ENCODE assay signal across 19 cellular contexts in the genomic region with DNA sequence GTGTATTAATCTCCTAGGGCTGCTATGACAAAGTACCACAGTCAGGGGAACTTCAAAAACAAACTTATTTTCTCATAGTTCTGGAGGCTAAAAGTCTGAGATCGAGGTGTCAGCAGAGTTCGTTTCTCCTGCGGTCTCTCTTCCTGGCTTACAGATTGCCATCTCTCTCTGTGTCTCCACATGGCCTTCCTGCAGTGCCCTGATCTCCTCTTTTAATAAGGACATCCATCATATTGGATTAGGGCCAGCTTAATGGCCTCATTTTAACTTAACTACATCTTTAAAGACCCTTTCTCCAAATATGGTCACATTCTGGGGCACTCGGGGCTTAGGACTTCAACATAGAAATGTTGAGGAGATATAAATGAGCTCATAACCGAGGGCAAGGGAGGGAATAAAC.
"Had no signal": no experiment of that assay in that cellular context is flagged by ENCODE, and none has a peak within 500 bp of the region (broad histone marks: within the 10 kb centered on the region; RNA-seq: fewer than 3 reads in every experiment).

No MANE protein-coding gene starts in this region.

- H3K9me3 ChIP-seq: gastroesophageal sphincter, left lung, psoas muscle had no signal

- H3K4me1 ChIP-seq: psoas muscle had no signal

- H3K4me3 ChIP-seq: gastroesophageal sphincter, left lung, psoas muscle had no signal

- H3K27ac Mint-ChIP-seq: activated CD4-positive, alpha-beta memory T cell treated with anti-CD3 and anti-CD28 coated beads, Interleukin-2, amount 10 ng/mL, durations not matched to agents 7 days and 5 days; activated naive CD4-positive, alpha-beta T cell treated with anti-CD3 and anti-CD28 coated beads, Interleukin-2, amount 50 U/mL, for 24 hours; natural killer cell treated with Interleukin-12 subunit alpha and Interleukin-12 subunit beta and Interleukin-15 and Interleukin-18, amount 100 ng/mL, for 72 hours; type B pancreatic cell had no signal

- H3K9me3 Mint-ChIP-seq: activated CD4-positive, alpha-beta memory T cell treated with anti-CD3 and anti-CD28 coated beads, Interleukin-2, amount 10 ng/mL, durations not matched to agents 7 days and 5 days; activated naive CD4-positive, alpha-beta T cell treated with anti-CD3 and anti-CD28 coated beads, Interleukin-2, amount 50 U/mL, for 24 hours; central memory CD8-positive, alpha-beta T cell; memory B cell; natural killer cell treated with Interleukin-12 subunit alpha and Interleukin-12 subunit beta and Interleukin-15 and Interleukin-18, amount 100 ng/mL, for 72 hours; type B pancreatic cell had no signal

- H3K27me3 Mint-ChIP-seq: activated CD4-positive, alpha-beta memory T cell treated with anti-CD3 and anti-CD28 coated beads, Interleukin-2, amount 10 ng/mL, durations not matched to agents 7 days and 5 days; activated naive CD4-positive, alpha-beta T cell treated with anti-CD3 and anti-CD28 coated beads, Interleukin-2, amount 50 U/mL, for 24 hours; central memory CD8-positive, alpha-beta T cell; memory B cell; natural killer cell treated with Interleukin-12 subunit alpha and Interleukin-12 subunit beta and Interleukin-15 and Interleukin-18, amount 100 ng/mL, for 72 hours had no signal

- ATAC-seq: activated CD4-positive, CD25-positive, alpha-beta regulatory T cell treated with anti-CD3 and anti-CD28 coated beads, Interleukin-2, amount 50 U/mL, for 24 hours; gastroesophageal sphincter; left lung; natural killer cell treated with Interleukin-12 subunit alpha and Interleukin-12 subunit beta and Interleukin-15 and Interleukin-18, amount 100 ng/mL, for 72 hours; psoas muscle; sciatic nerve had no signal

- H3K36me3 Mint-ChIP-seq: type B pancreatic cell had no signal

- H3K27ac ChIP-seq: epithelial cell of prostate, gastroesophageal sphincter, left lung, psoas muscle had no signal

- DNase-seq: activated CD4-positive, alpha-beta memory T cell treated with anti-CD3 and anti-CD28 coated beads, Interleukin-2, amount 10 ng/mL, durations not matched to agents 7 days and 5 days; activated CD8-positive, alpha-beta memory T cell treated with anti-CD3 and anti-CD28 coated beads, Interleukin-2, amount 50 U/mL, for 48 hours; cortex of kidney; effector CD8-positive, alpha-beta T cell; left lung; occipital lobe; psoas muscle; stimulated activated CD4-positive, alpha-beta T cell treated with anti-CD3 and anti-CD28 coated beads, Interleukin-12 subunit alpha, Interleukin-12 subunit beta, amount 100 ng/mL, for 4 hours; stimulated activated naive CD4-positive, alpha-beta T cell treated with Interleukin-2 at 50 U/mL for 16 hours; T-helper 2 cell had no signal

- H3K36me3 ChIP-seq: gastroesophageal sphincter had no signal

- H3K4me3 Mint-ChIP-seq: activated CD4-positive, alpha-beta memory T cell treated with anti-CD3 and anti-CD28 coated beads, Interleukin-2, amount 10 ng/mL, durations not matched to agents 7 days and 5 days; activated naive CD4-positive, alpha-beta T cell treated with anti-CD3 and anti-CD28 coated beads, Interleukin-2, amount 50 U/mL, for 24 hours; central memory CD8-positive, alpha-beta T cell; memory B cell; natural killer cell treated with Interleukin-12 subunit alpha and Interleukin-12 subunit beta and Interleukin-15 and Interleukin-18, amount 100 ng/mL, for 72 hours; type B pancreatic cell had no signal

- H3K27me3 ChIP-seq: gastroesophageal sphincter, left lung had no signal
